Comparison of ENCODE assay signal across 1 cellular context in the genomic region with DNA sequence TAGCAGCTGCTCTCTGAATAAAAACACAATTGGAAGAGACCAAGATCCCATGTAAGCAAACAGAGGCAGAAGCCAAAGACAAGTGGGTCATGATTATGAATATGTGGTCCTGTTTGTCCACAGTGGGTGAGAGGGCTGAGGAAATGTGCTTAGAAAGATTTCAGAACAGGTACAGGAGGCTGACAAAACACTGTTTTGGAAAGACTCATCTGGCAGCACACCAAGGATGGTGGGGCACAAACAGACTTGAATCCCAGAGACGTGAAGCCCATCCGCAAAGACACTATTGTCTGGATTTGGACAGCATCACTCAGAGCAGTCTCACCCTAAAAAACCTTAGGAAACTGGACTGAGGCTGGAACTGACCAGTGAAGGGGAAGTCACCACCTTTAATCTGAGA.
TF ChIP-seq lines count a peak whose summit lies in the region.

No MANE protein-coding gene starts in this region.

TF ChIP-seq in H1, 55 proteins besides CTCF, POLR2A, EP300 and RAD21:
- TF ChIP-seq FOSL1 (IDR thresholded peaks at IDR 0.05; ENCODE audit: insufficient read depth, low read depth, low read length) (no peak), BCL11A (IDR thresholded peaks at IDR 0.05; ENCODE audit: low read depth in 2 of 2, low read length in 2 of 2) (no peak), POU5F1 (IDR thresholded peaks at IDR 0.05; ENCODE audit: low read depth, low read length) (no peak), PHF8 (conservative IDR thresholded peaks at IDR 0.05; ENCODE audit: low read depth, low read length) (no peak), SIRT6 (IDR thresholded peaks at IDR 0.05; ENCODE audit: low read length) (no peak), NRF1 (IDR thresholded peaks at IDR 0.05; ENCODE audit: low read depth, low read length) (no peak), BRCA1 (IDR thresholded peaks at IDR 0.05; ENCODE audit: low read depth, low read length) (no peak), RFX5 (IDR thresholded peaks at IDR 0.05; ENCODE audit: borderline replicate concordance, low read depth, low read length) (no peak), HDAC2 (IDR thresholded peaks at IDR 0.05; ENCODE audit: borderline replicate concordance in 1 of 2, low read depth in 2 of 2, low read length in 2 of 2) (no peak), SP1 (IDR thresholded peaks at IDR 0.05; ENCODE audit: low read depth, low read length) (no peak)
- TF ChIP-seq, protein P1, sequence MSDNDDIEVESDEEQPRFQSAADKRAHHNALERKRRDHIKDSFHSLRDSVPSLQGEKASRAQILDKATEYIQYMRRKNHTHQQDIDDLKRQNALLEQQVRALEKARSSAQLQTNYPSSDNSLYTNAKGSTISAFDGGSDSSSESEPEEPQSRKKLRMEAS (IDR thresholded peaks at IDR 0.05): no peak
- TF ChIP-seq, protein P2, sequence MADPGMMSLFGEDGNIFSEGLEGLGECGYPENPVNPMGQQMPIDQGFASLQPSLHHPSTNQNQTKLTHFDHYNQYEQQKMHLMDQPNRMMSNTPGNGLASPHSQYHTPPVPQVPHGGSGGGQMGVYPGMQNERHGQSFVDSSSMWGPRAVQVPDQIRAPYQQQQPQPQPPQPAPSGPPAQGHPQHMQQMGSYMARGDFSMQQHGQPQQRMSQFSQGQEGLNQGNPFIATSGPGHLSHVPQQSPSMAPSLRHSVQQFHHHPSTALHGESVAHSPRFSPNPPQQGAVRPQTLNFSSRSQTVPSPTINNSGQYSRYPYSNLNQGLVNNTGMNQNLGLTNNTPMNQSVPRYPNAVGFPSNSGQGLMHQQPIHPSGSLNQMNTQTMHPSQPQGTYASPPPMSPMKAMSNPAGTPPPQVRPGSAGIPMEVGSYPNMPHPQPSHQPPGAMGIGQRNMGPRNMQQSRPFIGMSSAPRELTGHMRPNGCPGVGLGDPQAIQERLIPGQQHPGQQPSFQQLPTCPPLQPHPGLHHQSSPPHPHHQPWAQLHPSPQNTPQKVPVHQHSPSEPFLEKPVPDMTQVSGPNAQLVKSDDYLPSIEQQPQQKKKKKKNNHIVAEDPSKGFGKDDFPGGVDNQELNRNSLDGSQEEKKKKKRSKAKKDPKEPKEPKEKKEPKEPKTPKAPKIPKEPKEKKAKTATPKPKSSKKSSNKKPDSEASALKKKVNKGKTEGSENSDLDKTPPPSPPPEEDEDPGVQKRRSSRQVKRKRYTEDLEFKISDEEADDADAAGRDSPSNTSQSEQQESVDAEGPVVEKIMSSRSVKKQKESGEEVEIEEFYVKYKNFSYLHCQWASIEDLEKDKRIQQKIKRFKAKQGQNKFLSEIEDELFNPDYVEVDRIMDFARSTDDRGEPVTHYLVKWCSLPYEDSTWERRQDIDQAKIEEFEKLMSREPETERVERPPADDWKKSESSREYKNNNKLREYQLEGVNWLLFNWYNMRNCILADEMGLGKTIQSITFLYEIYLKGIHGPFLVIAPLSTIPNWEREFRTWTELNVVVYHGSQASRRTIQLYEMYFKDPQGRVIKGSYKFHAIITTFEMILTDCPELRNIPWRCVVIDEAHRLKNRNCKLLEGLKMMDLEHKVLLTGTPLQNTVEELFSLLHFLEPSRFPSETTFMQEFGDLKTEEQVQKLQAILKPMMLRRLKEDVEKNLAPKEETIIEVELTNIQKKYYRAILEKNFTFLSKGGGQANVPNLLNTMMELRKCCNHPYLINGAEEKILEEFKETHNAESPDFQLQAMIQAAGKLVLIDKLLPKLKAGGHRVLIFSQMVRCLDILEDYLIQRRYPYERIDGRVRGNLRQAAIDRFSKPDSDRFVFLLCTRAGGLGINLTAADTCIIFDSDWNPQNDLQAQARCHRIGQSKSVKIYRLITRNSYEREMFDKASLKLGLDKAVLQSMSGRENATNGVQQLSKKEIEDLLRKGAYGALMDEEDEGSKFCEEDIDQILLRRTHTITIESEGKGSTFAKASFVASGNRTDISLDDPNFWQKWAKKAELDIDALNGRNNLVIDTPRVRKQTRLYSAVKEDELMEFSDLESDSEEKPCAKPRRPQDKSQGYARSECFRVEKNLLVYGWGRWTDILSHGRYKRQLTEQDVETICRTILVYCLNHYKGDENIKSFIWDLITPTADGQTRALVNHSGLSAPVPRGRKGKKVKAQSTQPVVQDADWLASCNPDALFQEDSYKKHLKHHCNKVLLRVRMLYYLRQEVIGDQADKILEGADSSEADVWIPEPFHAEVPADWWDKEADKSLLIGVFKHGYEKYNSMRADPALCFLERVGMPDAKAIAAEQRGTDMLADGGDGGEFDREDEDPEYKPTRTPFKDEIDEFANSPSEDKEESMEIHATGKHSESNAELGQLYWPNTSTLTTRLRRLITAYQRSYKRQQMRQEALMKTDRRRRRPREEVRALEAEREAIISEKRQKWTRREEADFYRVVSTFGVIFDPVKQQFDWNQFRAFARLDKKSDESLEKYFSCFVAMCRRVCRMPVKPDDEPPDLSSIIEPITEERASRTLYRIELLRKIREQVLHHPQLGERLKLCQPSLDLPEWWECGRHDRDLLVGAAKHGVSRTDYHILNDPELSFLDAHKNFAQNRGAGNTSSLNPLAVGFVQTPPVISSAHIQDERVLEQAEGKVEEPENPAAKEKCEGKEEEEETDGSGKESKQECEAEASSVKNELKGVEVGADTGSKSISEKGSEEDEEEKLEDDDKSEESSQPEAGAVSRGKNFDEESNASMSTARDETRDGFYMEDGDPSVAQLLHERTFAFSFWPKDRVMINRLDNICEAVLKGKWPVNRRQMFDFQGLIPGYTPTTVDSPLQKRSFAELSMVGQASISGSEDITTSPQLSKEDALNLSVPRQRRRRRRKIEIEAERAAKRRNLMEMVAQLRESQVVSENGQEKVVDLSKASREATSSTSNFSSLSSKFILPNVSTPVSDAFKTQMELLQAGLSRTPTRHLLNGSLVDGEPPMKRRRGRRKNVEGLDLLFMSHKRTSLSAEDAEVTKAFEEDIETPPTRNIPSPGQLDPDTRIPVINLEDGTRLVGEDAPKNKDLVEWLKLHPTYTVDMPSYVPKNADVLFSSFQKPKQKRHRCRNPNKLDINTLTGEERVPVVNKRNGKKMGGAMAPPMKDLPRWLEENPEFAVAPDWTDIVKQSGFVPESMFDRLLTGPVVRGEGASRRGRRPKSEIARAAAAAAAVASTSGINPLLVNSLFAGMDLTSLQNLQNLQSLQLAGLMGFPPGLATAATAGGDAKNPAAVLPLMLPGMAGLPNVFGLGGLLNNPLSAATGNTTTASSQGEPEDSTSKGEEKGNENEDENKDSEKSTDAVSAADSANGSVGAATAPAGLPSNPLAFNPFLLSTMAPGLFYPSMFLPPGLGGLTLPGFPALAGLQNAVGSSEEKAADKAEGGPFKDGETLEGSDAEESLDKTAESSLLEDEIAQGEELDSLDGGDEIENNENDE (IDR thresholded peaks at IDR 0.05; ENCODE audit: insufficient replicate concordance, low read length): no peak
- TF ChIP-seq, protein P3, sequence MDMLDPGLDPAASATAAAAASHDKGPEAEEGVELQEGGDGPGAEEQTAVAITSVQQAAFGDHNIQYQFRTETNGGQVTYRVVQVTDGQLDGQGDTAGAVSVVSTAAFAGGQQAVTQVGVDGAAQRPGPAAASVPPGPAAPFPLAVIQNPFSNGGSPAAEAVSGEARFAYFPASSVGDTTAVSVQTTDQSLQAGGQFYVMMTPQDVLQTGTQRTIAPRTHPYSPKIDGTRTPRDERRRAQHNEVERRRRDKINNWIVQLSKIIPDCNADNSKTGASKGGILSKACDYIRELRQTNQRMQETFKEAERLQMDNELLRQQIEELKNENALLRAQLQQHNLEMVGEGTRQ (IDR thresholded peaks at IDR 0.05; ENCODE audit: low read length): no peak
TF ChIP-seq in H1: peak in this region for 0.
